Comparison of ENCODE assay signal across 1 cellular context in genomic region chr3:69081583-69082262, GRCh38.
TF ChIP-seq lines count a peak whose summit lies in the region.

No MANE protein-coding gene starts in this region.

TF ChIP-seq in GM12878, 131 proteins besides CTCF, POLR2A, EP300 and RAD21 (continued from another document):
- TF ChIP-seq, protein P1, sequence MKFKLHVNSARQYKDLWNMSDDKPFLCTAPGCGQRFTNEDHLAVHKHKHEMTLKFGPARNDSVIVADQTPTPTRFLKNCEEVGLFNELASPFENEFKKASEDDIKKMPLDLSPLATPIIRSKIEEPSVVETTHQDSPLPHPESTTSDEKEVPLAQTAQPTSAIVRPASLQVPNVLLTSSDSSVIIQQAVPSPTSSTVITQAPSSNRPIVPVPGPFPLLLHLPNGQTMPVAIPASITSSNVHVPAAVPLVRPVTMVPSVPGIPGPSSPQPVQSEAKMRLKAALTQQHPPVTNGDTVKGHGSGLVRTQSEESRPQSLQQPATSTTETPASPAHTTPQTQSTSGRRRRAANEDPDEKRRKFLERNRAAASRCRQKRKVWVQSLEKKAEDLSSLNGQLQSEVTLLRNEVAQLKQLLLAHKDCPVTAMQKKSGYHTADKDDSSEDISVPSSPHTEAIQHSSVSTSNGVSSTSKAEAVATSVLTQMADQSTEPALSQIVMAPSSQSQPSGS (IDR thresholded peaks at IDR 0.05; ENCODE audit: low read length) = no peak
- TF ChIP-seq ZNF687 (IDR thresholded peaks at IDR 0.05) (peak; percentile 89), CREM (IDR thresholded peaks at IDR 0.05; ENCODE audit: low read depth) (no peak), POLR2AphosphoS5 (IDR thresholded peaks at IDR 0.05; ENCODE audit: low read length) (no peak; the same call in 1 of the 2 replicates), SIX5 (IDR thresholded peaks at IDR 0.05; ENCODE audit: low read depth, low read length, severe bottlenecking) (no peak), IKZF1 (conservative IDR thresholded peaks at IDR 0.05) (no peak), RAD51 (IDR thresholded peaks at IDR 0.05) (peak; percentile 69; the same call in 1 of the 2 replicates), ATF7 (IDR thresholded peaks at IDR 0.05; ENCODE audit: low read depth) (no peak), NR2C2 (IDR thresholded peaks at IDR 0.05; ENCODE audit: borderline replicate concordance, control insufficient read depth, insufficient read length, low read depth) (no peak), STAT3 (IDR thresholded peaks at IDR 0.05; ENCODE audit: low read depth, low read length) (no peak), SUPT20H (IDR thresholded peaks at IDR 0.05; ENCODE audit: borderline replicate concordance, control insufficient read depth, low read depth, low read length) (no peak), BHLHE40 (IDR thresholded peaks at IDR 0.05; ENCODE audit: borderline replicate concordance in 1 of 2, low read depth in 2 of 2, low read length in 1 of 2) (no peak), CBX3 (IDR thresholded peaks at IDR 0.05; ENCODE audit: borderline replicate concordance, low read depth) (no peak)
- TF ChIP-seq, protein P2, sequence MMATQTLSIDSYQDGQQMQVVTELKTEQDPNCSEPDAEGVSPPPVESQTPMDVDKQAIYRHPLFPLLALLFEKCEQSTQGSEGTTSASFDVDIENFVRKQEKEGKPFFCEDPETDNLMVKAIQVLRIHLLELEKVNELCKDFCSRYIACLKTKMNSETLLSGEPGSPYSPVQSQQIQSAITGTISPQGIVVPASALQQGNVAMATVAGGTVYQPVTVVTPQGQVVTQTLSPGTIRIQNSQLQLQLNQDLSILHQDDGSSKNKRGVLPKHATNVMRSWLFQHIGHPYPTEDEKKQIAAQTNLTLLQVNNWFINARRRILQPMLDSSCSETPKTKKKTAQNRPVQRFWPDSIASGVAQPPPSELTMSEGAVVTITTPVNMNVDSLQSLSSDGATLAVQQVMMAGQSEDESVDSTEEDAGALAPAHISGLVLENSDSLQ (IDR thresholded peaks at IDR 0.05) = peak; percentile 81
- TF ChIP-seq, protein P3, sequence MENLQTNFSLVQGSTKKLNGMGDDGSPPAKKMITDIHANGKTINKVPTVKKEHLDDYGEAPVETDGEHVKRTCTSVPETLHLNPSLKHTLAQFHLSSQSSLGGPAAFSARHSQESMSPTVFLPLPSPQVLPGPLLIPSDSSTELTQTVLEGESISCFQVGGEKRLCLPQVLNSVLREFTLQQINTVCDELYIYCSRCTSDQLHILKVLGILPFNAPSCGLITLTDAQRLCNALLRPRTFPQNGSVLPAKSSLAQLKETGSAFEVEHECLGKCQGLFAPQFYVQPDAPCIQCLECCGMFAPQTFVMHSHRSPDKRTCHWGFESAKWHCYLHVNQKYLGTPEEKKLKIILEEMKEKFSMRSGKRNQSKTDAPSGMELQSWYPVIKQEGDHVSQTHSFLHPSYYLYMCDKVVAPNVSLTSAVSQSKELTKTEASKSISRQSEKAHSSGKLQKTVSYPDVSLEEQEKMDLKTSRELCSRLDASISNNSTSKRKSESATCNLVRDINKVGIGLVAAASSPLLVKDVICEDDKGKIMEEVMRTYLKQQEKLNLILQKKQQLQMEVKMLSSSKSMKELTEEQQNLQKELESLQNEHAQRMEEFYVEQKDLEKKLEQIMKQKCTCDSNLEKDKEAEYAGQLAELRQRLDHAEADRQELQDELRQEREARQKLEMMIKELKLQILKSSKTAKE (IDR thresholded peaks at IDR 0.05; ENCODE audit: low read depth, poor library complexity, severe bottlenecking) = peak; percentile 21
